ENCODE assay signal across 31 cellular contexts in genomic region chr15:45180648-45181436, GRCh38. TPM values are rescaled to one million over a fixed set of nuclear protein-coding genes. Genes with fewer than 3 reads are reported as not detected.
DNase-seq lines count a peak whose midpoint lies in the region; ATAC-seq, FAIRE-seq and TF ChIP-seq lines count a peak whose summit lies in the region.
"Had no signal": no experiment of that assay in that cellular context is flagged by ENCODE, and none has a peak within 500 bp of the region (broad histone marks: within the 10 kb centered on the region; RNA-seq: fewer than 3 reads in every experiment).

No MANE protein-coding gene starts in this region.

- peak; percentile 10 for DNase-seq in D721Med (ENCODE audit: insufficient read length, low spot score)
- no peak for DNase-seq in effector memory CD8-positive, alpha-beta T cell
- DNase-seq in natural killer cell treated with Interleukin-12 subunit alpha and Interleukin-12 subunit beta and Interleukin-15 and Interleukin-18, amount 100 ng/mL, for 72 hours (ENCODE audit: low spot score), result no peak
- DNase-seq in smooth muscle cell (lab: John Stamatoyannopoulos, UW; ENCODE audit: unreplicated experiment), result no peak
- DNase-seq in T-helper 2 cell, result no peak
- no peak for DNase-seq in NCI-H82 (lab: John Stamatoyannopoulos, UW)
- no peak for DNase-seq in dedifferentiated amniotic fluid mesenchymal stem cell (ENCODE audit: extremely low spot score)
- DNase-seq: activated CD4-positive, alpha-beta T cell treated with anti-CD3 and anti-CD28 coated beads, Interleukin-2, amount 10 ng/mL, durations not matched to agents 24 days and 14 days; central memory CD4-positive, alpha-beta T cell; HFFc6; left ventricle myocardium inferior; naive thymus-derived CD8-positive, alpha-beta T cell; NCI-H2171; NCI-H510A treated with DMSO at 0.1 percent for 48 hours; PC-9; right cardiac atrium; stimulated activated CD4-positive, alpha-beta T cell treated with anti-CD3 and anti-CD28 coated beads, Interleukin-15, amount 100 ng/mL, for 24 hours; T1000 had no signal

- ATAC-seq in effector memory CD8-positive, alpha-beta T cell (replicated peaks), result peak; percentile 4
- no peak for ATAC-seq in natural killer cell treated with Interleukin-12 subunit alpha and Interleukin-12 subunit beta and Interleukin-15 and Interleukin-18, amount 100 ng/mL, for 72 hours
- ATAC-seq: naive thymus-derived CD8-positive, alpha-beta T cell; right cardiac atrium; Right ventricle myocardium inferior had no signal

- no peak for FAIRE-seq in D721Med (lab: Jason Lieb, UNC)
- FAIRE-seq: endothelial cell of umbilical vein, islet of Langerhans, urothelium cell line had no signal

- H3K27me3 ChIP-seq in BLaER1 (no peaks in the 10 kb centered on the region), smooth muscle cell (ENCODE audit: low read depth) (no peaks in the 10 kb centered on the region)

- peak overlapping the region in 1 of 2 donors; percentile 9 for H3K27ac Mint-ChIP-seq in effector memory CD8-positive, alpha-beta T cell
- peak overlapping the region; percentile 10 to 68 for H3K27ac Mint-ChIP-seq in natural killer cell treated with Interleukin-12 subunit alpha and Interleukin-12 subunit beta and Interleukin-15 and Interleukin-18, amount 100 ng/mL, for 72 hours
- H3K27ac Mint-ChIP-seq: activated CD4-positive, alpha-beta T cell treated with anti-CD3 and anti-CD28 coated beads, Interleukin-2, amount 10 ng/mL, durations not matched to agents 24 days and 14 days; HFFc6 had no signal

- no peaks in the 10 kb centered on the region for H3K9me3 Mint-ChIP-seq in effector memory CD8-positive, alpha-beta T cell
- H3K9me3 Mint-ChIP-seq in natural killer cell treated with Interleukin-12 subunit alpha and Interleukin-12 subunit beta and Interleukin-15 and Interleukin-18, amount 100 ng/mL, for 72 hours, result no peaks in the 10 kb centered on the region
- H3K9me3 Mint-ChIP-seq: activated CD4-positive, alpha-beta T cell treated with anti-CD3 and anti-CD28 coated beads, Interleukin-2, amount 10 ng/mL, durations not matched to agents 24 days and 14 days; activated T-helper 2 cell treated with anti-CD3 and anti-CD28 coated beads, Interferon-gamma antibody, Interleukin-2, Interleukin-4, amounts not matched to agents 10 μg/mL and 5 μg/mL and 100 μg/mL, durations not matched to agents 14 hours and 24 hours and 36 hours; HFFc6; naive thymus-derived CD8-positive, alpha-beta T cell had no signal

- H2AFZ ChIP-seq in smooth muscle cell (ENCODE audit: low read depth), result no peak overlapping the region
- H2AFZ ChIP-seq: PC-9 had no signal

- H3F3A ChIP-seq in smooth muscle cell (ENCODE audit: low read depth), result no peaks in the 10 kb centered on the region

- peak overlapping the region; percentile 67 for H3K27ac ChIP-seq in BLaER1
- H3K27ac ChIP-seq in smooth muscle cell (ENCODE audit: low read depth), result no peak overlapping the region
- H3K27ac ChIP-seq: C4-2B, HL-60, left ventricle myocardium inferior, PC-9, thoracic aorta had no signal

- H3K27me3 Mint-ChIP-seq in effector memory CD8-positive, alpha-beta T cell, result no peaks in the 10 kb centered on the region
- peaks cover 0 to 6% of the 10 kb centered on the region in 2 donors for H3K27me3 Mint-ChIP-seq in natural killer cell treated with Interleukin-12 subunit alpha and Interleukin-12 subunit beta and Interleukin-15 and Interleukin-18, amount 100 ng/mL, for 72 hours
- H3K27me3 Mint-ChIP-seq: activated CD4-positive, alpha-beta T cell treated with anti-CD3 and anti-CD28 coated beads, Interleukin-2, amount 10 ng/mL, durations not matched to agents 24 days and 14 days; naive thymus-derived CD8-positive, alpha-beta T cell had no signal

- peaks cover 67% of the 10 kb centered on the region for H3K4me1 ChIP-seq in BLaER1
- H3K4me1 ChIP-seq in smooth muscle cell (ENCODE audit: low read depth), result peaks cover 16% of the 10 kb centered on the region

- no peaks in the 10 kb centered on the region for H3K36me3 Mint-ChIP-seq in effector memory CD8-positive, alpha-beta T cell (ENCODE audit: insufficient read depth)
- no peaks in the 10 kb centered on the region for H3K36me3 Mint-ChIP-seq in natural killer cell treated with Interleukin-12 subunit alpha and Interleukin-12 subunit beta and Interleukin-15 and Interleukin-18, amount 100 ng/mL, for 72 hours
- H3K36me3 Mint-ChIP-seq: naive thymus-derived CD8-positive, alpha-beta T cell had no signal

- 82% methylated on average over 8 of the region's 8 CpGs for WGBS in smooth muscle cell (ENCODE audit: low lambda C conversion rate)

- H3K36me3 ChIP-seq in BLaER1 (peaks cover 57% of the 10 kb centered on the region), smooth muscle cell (ENCODE audit: low read depth) (no peaks in the 10 kb centered on the region)
- H3K36me3 ChIP-seq: left ventricle myocardium inferior, thoracic aorta had no signal

- peak overlapping the region; percentile 62 for H3K4me2 ChIP-seq in BLaER1
- H3K4me2 ChIP-seq in smooth muscle cell, result no peak overlapping the region
- H3K4me2 ChIP-seq: PC-9 had no signal

- TF ChIP-seq CTCF in D721Med (IDR thresholded peaks at IDR 0.05; ENCODE audit: insufficient read depth, missing control alignments) (no peak), smooth muscle cell (IDR thresholded peaks at IDR 0.05; ENCODE audit: borderline replicate concordance, insufficient read depth, poor library complexity, severe bottlenecking) (no peak)

- peaks cover 11 to 15% of the 10 kb centered on the region in 2 donors for H3K4me1 Mint-ChIP-seq in effector memory CD8-positive, alpha-beta T cell (ENCODE audit: low read depth in 2 of 2)
- peaks cover 12 to 23% of the 10 kb centered on the region in 2 donors for H3K4me1 Mint-ChIP-seq in natural killer cell treated with Interleukin-12 subunit alpha and Interleukin-12 subunit beta and Interleukin-15 and Interleukin-18, amount 100 ng/mL, for 72 hours (ENCODE audit: low read depth in 2 of 2)

- H3K79me2 ChIP-seq in smooth muscle cell (ENCODE audit: low read depth), result peaks cover 23% of the 10 kb centered on the region

- H3K4me3 ChIP-seq in BLaER1 (no peak overlapping the region), smooth muscle cell (no peak overlapping the region)
- H3K4me3 ChIP-seq: left ventricle myocardium inferior, PC-9, thoracic aorta had no signal

- H4K20me1 ChIP-seq in BLaER1, result peaks cover 81% of the 10 kb centered on the region
- H4K20me1 ChIP-seq in smooth muscle cell (ENCODE audit: low read depth), result peaks cover 70% of the 10 kb centered on the region

- H3K9ac ChIP-seq in BLaER1 (no peak overlapping the region), smooth muscle cell (ENCODE audit: low read depth) (no peak overlapping the region)

- H3K4me3 Mint-ChIP-seq in effector memory CD8-positive, alpha-beta T cell, result peak overlapping the region; percentile 20 to 40
- H3K4me3 Mint-ChIP-seq in natural killer cell treated with Interleukin-12 subunit alpha and Interleukin-12 subunit beta and Interleukin-15 and Interleukin-18, amount 100 ng/mL, for 72 hours, result peak overlapping the region; percentile 32
- H3K4me3 Mint-ChIP-seq: activated CD4-positive, alpha-beta T cell treated with anti-CD3 and anti-CD28 coated beads, Interleukin-2, amount 10 ng/mL, durations not matched to agents 24 days and 14 days; HFFc6 had no signal

- H3K9me3 ChIP-seq in BLaER1 (no peaks in the 10 kb centered on the region), smooth muscle cell (replicated peaks; ENCODE audit: low read depth) (no peaks in the 10 kb centered on the region)
- H3K9me3 ChIP-seq: left ventricle myocardium inferior, thoracic aorta had no signal

RNA-seq across cellular contexts. Expression of gene SHF, which starts 6.9 kb away (rescaled TPM):
- 1 to 10 TPM in 1 of 2 donors, under 1 TPM in 1; 0.81 to 1.4 TPM for total RNA-seq in natural killer cell treated with Interleukin-12 subunit alpha and Interleukin-12 subunit beta and Interleukin-15 and Interleukin-18, amount 100 ng/mL, for 72 hours
- total RNA-seq in smooth muscle cell, result 11.7 and 41.3 TPM in 2 replicates
- 16.4 and 28.3 TPM in 2 replicates for polyA plus RNA-seq in smooth muscle cell

RNA-seq across cellular contexts. Expression of gene DUOX1, which starts 51.0 kb away (rescaled TPM):
- under 1 TPM in 1 of 2 donors, not detected in 1; 0.08 TPM for total RNA-seq in natural killer cell treated with Interleukin-12 subunit alpha and Interleukin-12 subunit beta and Interleukin-15 and Interleukin-18, amount 100 ng/mL, for 72 hours
- 3.5 and 4.4 TPM in 2 replicates for total RNA-seq in smooth muscle cell
- polyA plus RNA-seq in smooth muscle cell, result 5.8 and 13.8 TPM in 2 replicates
- total RNA-seq: dermis microvascular lymphatic vessel endothelial cell; endothelial cell of umbilical vein; glomerular endothelial cell; naive thymus-derived CD8-positive, alpha-beta T cell; PC-9 had no signal
- polyA plus RNA-seq: AG04450, endothelial cell of umbilical vein had no signal

RNA-seq across cellular contexts. Expression of gene DUOXA1, which starts 51.2 kb away (rescaled TPM):
- total RNA-seq in natural killer cell treated with Interleukin-12 subunit alpha and Interleukin-12 subunit beta and Interleukin-15 and Interleukin-18, amount 100 ng/mL, for 72 hours, result not detected
- total RNA-seq in smooth muscle cell, result 6.0 and 7.6 TPM in 2 replicates
- polyA plus RNA-seq in smooth muscle cell, result 2.8 and 7.9 TPM in 2 replicates
- total RNA-seq: activated CD4-positive, alpha-beta T cell treated with anti-CD3 and anti-CD28 coated beads, Interleukin-2, amount 10 ng/mL, durations not matched to agents 24 days and 14 days; Daoy; dermis microvascular lymphatic vessel endothelial cell; endothelial cell of umbilical vein; glomerular endothelial cell had no signal
- polyA plus RNA-seq: AG04450 had no signal
